ENCODE assay signal across 16 cellular contexts in the genomic region with DNA sequence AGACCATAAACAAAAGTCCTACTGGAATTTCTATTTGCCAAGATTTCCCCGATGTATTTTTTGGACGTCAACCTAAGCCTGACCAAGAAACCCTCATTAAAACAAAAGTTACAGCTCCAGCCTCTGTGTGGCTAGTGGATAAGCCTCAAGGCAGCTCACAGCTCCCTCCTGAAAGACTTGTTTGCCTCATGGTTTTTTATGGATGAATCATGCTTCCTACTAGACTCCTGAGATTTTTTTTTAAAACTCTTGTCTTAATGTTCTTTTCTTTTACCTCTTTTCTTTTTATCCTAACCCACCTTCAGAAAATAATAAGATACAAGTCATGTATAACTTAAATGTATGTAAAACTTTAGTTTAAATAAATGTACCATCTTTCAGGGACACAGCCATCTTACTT. TPM values are rescaled to one million over a fixed set of nuclear protein-coding genes. Genes with fewer than 3 reads are reported as not detected.
DNase-seq lines count a peak whose midpoint lies in the region; ATAC-seq and TF ChIP-seq lines count a peak whose summit lies in the region.
"Had no signal": no experiment of that assay in that cellular context is flagged by ENCODE, and none has a peak within 500 bp of the region (broad histone marks: within the 10 kb centered on the region; RNA-seq: fewer than 3 reads in every experiment).

No MANE protein-coding gene starts in this region.

- H3K4me3 ChIP-seq in ACC112 (ENCODE audit: low read depth, low read length) = peak overlapping the region; percentile 1; the same call in 1 of the 2 replicates
- H3K4me3 ChIP-seq in breast epithelium = peak overlapping the region in 2 of 3 donors; percentile 41 to 60
- no peak overlapping the region for H3K4me3 ChIP-seq in kidney epithelial cell (ENCODE audit: low read depth, low read length)
- H3K4me3 ChIP-seq in MM.1S (ENCODE audit: low read length) = no peak overlapping the region

- H3K79me2 ChIP-seq in ACC112 (ENCODE audit: control insufficient read depth, insufficient read depth, low read length, unreplicated experiment) (no peaks in the 10 kb centered on the region), MM.1S (ENCODE audit: low read length) (no peaks in the 10 kb centered on the region)

- H2AFZ ChIP-seq in ACC112 (ENCODE audit: low read length, unreplicated experiment) = peak overlapping the region; percentile 70
- no peak overlapping the region for H2AFZ ChIP-seq in MM.1S (ENCODE audit: low read length)

- H3K4me1 ChIP-seq in ACC112 (ENCODE audit: control insufficient read depth, insufficient read depth, low read length, unreplicated experiment) = peaks cover 43% of the 10 kb centered on the region
- H3K4me1 ChIP-seq in breast epithelium = no peaks in the 10 kb centered on the region
- H3K4me1 ChIP-seq in MM.1S (ENCODE audit: low read length) = no peaks in the 10 kb centered on the region

- no peaks in the 10 kb centered on the region for H3K9me2 ChIP-seq in MM.1S (replicated peaks; ENCODE audit: insufficient read depth, low read length)

- peak overlapping the region; percentile 62 for H3K27ac ChIP-seq in ACC112 (ENCODE audit: low read depth, low read length)
- peak overlapping the region in 1 of 2 donors; percentile 61 for H3K27ac ChIP-seq in breast epithelium
- H3K27ac ChIP-seq in MM.1S (ENCODE audit: low read length) = no peak overlapping the region
- H3K27ac ChIP-seq: HL-60 had no signal

- H4K20me1 ChIP-seq in MM.1S (ENCODE audit: insufficient read depth, low read length) = no peaks in the 10 kb centered on the region

- H3K4me2 ChIP-seq in MM.1S (ENCODE audit: low read depth, low read length) = no peak overlapping the region

- TF ChIP-seq POLR2A in breast epithelium (IDR thresholded peaks at IDR 0.05) = no peak

- no peaks in the 10 kb centered on the region for H3K27me3 ChIP-seq in ACC112 (ENCODE audit: insufficient read depth, low read length)
- H3K27me3 ChIP-seq in breast epithelium = no peaks in the 10 kb centered on the region
- no peaks in the 10 kb centered on the region for H3K27me3 ChIP-seq in kidney epithelial cell (ENCODE audit: control insufficient read depth, insufficient read depth, low read length)
- no peaks in the 10 kb centered on the region for H3K27me3 ChIP-seq in MM.1S (replicated peaks; ENCODE audit: insufficient read depth, low read length)

- no peaks in the 10 kb centered on the region for H3K36me3 ChIP-seq in ACC112 (ENCODE audit: insufficient read depth, low read length)
- no peaks in the 10 kb centered on the region for H3K36me3 ChIP-seq in breast epithelium
- no peaks in the 10 kb centered on the region for H3K36me3 ChIP-seq in kidney epithelial cell (ENCODE audit: control insufficient read depth, insufficient read depth, low read length)
- H3K36me3 ChIP-seq in MM.1S (replicated peaks; ENCODE audit: insufficient read depth, low read length) = no peaks in the 10 kb centered on the region

- H3K9ac ChIP-seq in MM.1S (ENCODE audit: low read length) = no peak overlapping the region

- H3K9me3 ChIP-seq in breast epithelium (no peaks in the 10 kb centered on the region), MM.1S (replicated peaks; ENCODE audit: insufficient read depth, low read length) (no peaks in the 10 kb centered on the region)

- no peak for ATAC-seq in HG03196 (IDR thresholded peaks at IDR 0.05; ENCODE audit: unreplicated experiment)

- no peaks in the 10 kb centered on the region for H3F3A ChIP-seq in MM.1S (ENCODE audit: insufficient read depth, low read length)

- intact Hi-C loops in breast epithelium (cut with DNase I; ENCODE audit: low total_unique reads) = no loop called here

- TF ChIP-seq CTCF in breast epithelium (IDR thresholded peaks at IDR 0.05) (no peak), kidney epithelial cell (IDR thresholded peaks at IDR 0.05; ENCODE audit: insufficient read depth, low read length, poor library complexity, severe bottlenecking) (no peak), MM.1S (IDR thresholded peaks at IDR 0.05; ENCODE audit: low read length) (no peak)

- DNase-seq in HT1080 (ENCODE audit: low read depth) = peak; percentile 81
- DNase-seq in breast epithelium (ENCODE audit: low spot score in 2 of 2) = no peak
- DNase-seq in kidney epithelial cell (ENCODE audit: low read depth) = peak; percentile 58
- no peak for DNase-seq in MM.1S
- DNase-seq in NOMO-1 treated with dmso at 0.1 percent for 144 hours (lab: John Stamatoyannopoulos, UW; ENCODE audit: unreplicated experiment) = no peak
- no peak for DNase-seq in NCI-H2081 (lab: John Stamatoyannopoulos, UW)
- DNase-seq: activated CD4-positive, alpha-beta T cell treated with anti-CD3 and anti-CD28 coated beads for 4 hours; activated naive CD4-positive, alpha-beta T cell; AML-193; effector CD8-positive, alpha-beta T cell; NCI-H1694 treated with DMSO at 0.1 percent for 48 hours; nephron progenitor cell; stimulated activated CD4-positive, alpha-beta T cell treated with anti-CD3 and anti-CD28 coated beads, Interleukin-2, amount 100 ng/mL, for 48 hours had no signal

RNA-seq across cellular contexts. Expression of a gene that starts 52.4 kb away (rescaled TPM):
- not detected in 2 replicates for total RNA-seq in HT1080 (2014; rRNA removed; shearing (Covaris generic))
- polyA plus RNA-seq in HT1080 (2015; cell fraction: cytosol; rRNA removed) = 0.01 TPM in 1 of 2 replicates, not detected in the other
- not detected in 2 replicates for polyA plus RNA-seq in HT1080 (2015; cell fraction: nucleus; rRNA removed)
- 1 to 10 TPM in 2 of 3 donors, under 1 TPM in 1; 0.33 to 1.6 (median 1.3) TPM for total RNA-seq in breast epithelium
- total RNA-seq in kidney epithelial cell = 0.07 and 0.08 TPM in 2 replicates

Comparison
In these comparisons a context has a peak if more than half of its experiments do, and no peak if none do; other contexts are left out.
1. H3K4me3 ChIP-seq: peak in ACC112 (single experiment) and breast epithelium (2 of 3); none in kidney epithelial cell (single experiment) and MM.1S (single experiment).
2. DNase-seq: peak in HT1080 (single experiment) and kidney epithelial cell (single experiment); none in breast epithelium (0 of 2), MM.1S (single experiment), NOMO-1 treated with dmso at 0.1 percent for 144 hours (single experiment) and NCI-H2081 (0 of 2).